ENCODE assay signal across 8 cellular contexts in the genomic region with DNA sequence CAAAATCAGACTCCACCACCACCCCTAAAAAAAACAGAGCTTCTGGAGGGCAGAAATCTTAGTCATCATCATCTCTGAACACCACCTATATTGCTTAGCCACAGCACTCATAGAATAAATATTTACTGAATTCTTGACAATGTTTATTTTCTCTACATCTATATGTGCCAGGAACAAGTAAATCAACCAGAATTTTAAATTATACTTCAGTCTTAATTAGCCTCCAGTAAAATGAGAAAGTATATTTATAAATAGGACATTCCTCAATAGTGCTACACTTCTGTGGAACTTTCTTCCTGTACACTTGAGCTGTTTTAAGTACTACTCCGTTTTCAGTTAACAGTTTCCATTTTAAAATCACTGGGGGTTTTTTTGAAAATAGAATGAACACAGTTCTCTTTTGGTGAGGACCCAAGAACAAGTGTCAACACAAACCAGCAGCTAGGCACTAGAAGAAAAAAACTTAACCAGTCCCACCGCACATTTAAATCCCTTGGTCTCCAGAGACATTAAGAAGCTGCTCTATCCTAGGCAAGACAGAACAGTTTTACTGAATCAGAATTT.
A peak's percentile ranks its signal among the peaks of the same experiment; 100 is the strongest.
DNase-seq lines count a peak whose midpoint lies in the region; ATAC-seq lines count a peak whose summit lies in the region.
"Had no signal": no experiment of that assay in that cellular context is flagged by ENCODE, and none has a peak within 500 bp of the region (broad histone marks: within the 10 kb centered on the region; RNA-seq: fewer than 3 reads in every experiment).

No MANE protein-coding gene starts in this region.

- ATAC-seq in GM18909 (IDR thresholded peaks at IDR 0.05; ENCODE audit: poor library complexity, unreplicated experiment) (peak; percentile 36), HG03565 (IDR thresholded peaks at IDR 0.05; ENCODE audit: unreplicated experiment) (peak; percentile 22)

- DNase-seq in fibroblast of gingiva (ENCODE audit: low read depth) (peak; percentile 50), stromal cell of bone marrow (ENCODE audit: low read depth) (peak; percentile 39), NCI-H1092 (lab: John Stamatoyannopoulos, UW) (no peak), nucleus accumbens (lab: John Stamatoyannopoulos, UW) (no peak)
- DNase-seq in activated CD4-positive, alpha-beta T cell treated with anti-CD3 and anti-CD28 coated beads, Interleukin-2, amount 50 U/mL, for 1 hour: no peak
- DNase-seq: effector CD8-positive, alpha-beta T cell had no signal

Comparison
In these comparisons a context has a peak if more than half of its experiments do, and no peak if none do; other contexts are left out.
1. DNase-seq: peak in fibroblast of gingiva (single experiment) and stromal cell of bone marrow (single experiment); none in NCI-H1092 (single experiment), activated CD4-positive, alpha-beta T cell treated with anti-CD3 and anti-CD28 coated beads, Interleukin-2, amount 50 U/mL, for 1 hour (single experiment) and nucleus accumbens (0 of 56).